ENCODE assay signal across 36 cellular contexts in the genomic region with DNA sequence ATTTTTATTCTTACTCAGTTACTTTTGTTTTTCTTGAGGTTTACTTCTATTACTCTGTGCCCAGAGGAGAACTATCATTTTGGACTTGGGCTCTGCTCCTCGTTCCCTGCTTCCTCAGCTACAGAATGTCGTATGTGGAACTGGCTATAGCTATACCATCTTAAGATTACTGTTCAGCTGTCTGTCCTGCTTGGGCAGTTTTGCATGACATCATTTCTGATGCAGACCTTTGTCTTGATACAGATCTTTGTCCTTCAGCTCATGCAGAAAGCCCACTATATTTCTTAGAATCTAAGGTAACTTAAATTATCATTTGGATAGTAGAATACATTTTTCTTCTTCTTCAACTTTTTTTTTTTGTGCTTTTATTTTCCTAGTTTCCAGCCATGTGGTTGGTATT. TPM values are rescaled to one million over a fixed set of nuclear protein-coding genes. Genes with fewer than 3 reads are reported as not detected.
"Had no signal": no experiment of that assay in that cellular context is flagged by ENCODE, and none has a peak within 500 bp of the region (broad histone marks: within the 10 kb centered on the region; RNA-seq: fewer than 3 reads in every experiment).

No MANE protein-coding gene starts in this region.

- H3K27ac Mint-ChIP-seq: activated B cell treated with CpG ODN at 0.5 μM for 24 hours; activated CD4-positive, alpha-beta memory T cell treated with anti-CD3 and anti-CD28 coated beads for 36 hours; activated CD4-positive, alpha-beta T cell treated with anti-CD3 and anti-CD28 coated beads, Interleukin-2, amount 10 ng/mL, durations not matched to agents 24 days and 14 days; activated CD8-positive, alpha-beta T cell treated with anti-CD3 and anti-CD28 coated beads for 36 hours; activated naive CD4-positive, alpha-beta T cell treated with anti-CD3 and anti-CD28 coated beads, Interleukin-2, amount 10 ng/mL, durations not matched to agents 7 days and 5 days; activated naive CD4-positive, alpha-beta T cell treated with anti-CD3 and anti-CD28 coated beads, Interleukin-2, amount 50 U/mL, for 24 hours; activated naive CD8-positive, alpha-beta T cell; activated naive CD8-positive, alpha-beta T cell treated with anti-CD3 and anti-CD28 coated beads, Interleukin-2, amount 10 ng/mL, durations not matched to agents 7 days and 5 days; activated naive CD8-positive, alpha-beta T cell treated with anti-CD3 and anti-CD28 coated beads, Interleukin-2, amount 50 U/mL, for 24 hours; activated T-cell treated with anti-CD3 and anti-CD28 coated beads, Interleukin-2, amount 50 U/mL, for 72 hours; activated T-helper 1 cell treated with anti-CD3 and anti-CD28 coated beads, Interleukin-12 subunit alpha, Interleukin-12 subunit beta, Interleukin-2, Interleukin-4 antibody, amounts not matched to agents 30 ng/mL and 10 ng/mL and 1 ng/mL, durations not matched to agents 14 hours and 24 hours and 36 hours; activated T-helper 17 cell treated with anti-CD3 and anti-CD28 coated beads, Interleukin-2, amount 50 U/mL, for 72 hours; T-helper 1 cell treated with Interleukin-12 subunit alpha and Interleukin-12 subunit beta and Interleukin-4 antibody, amounts not matched to agents 30 μg/mL and 1 μg/mL, for 36 hours; T-helper 2 cell treated with Interferon-gamma antibody and Interleukin-4, amounts not matched to agents 5 μg/mL and 100 μg/mL, for 36 hours had no signal

- H3K36me3 ChIP-seq: ascending aorta had no signal

- DNase-seq: activated B cell treated with CpG ODN at 0.5 μM for 24 hours; activated CD4-positive, alpha-beta memory T cell treated with anti-CD3 and anti-CD28 coated beads for 36 hours; activated CD4-positive, alpha-beta T cell treated with anti-CD3 and anti-CD28 coated beads for 4 hours; activated CD4-positive, alpha-beta T cell treated with anti-CD3 and anti-CD28 coated beads, Interleukin-2, amount 10 ng/mL, durations not matched to agents 24 days and 14 days; activated CD4-positive, alpha-beta T cell treated with anti-CD3 and anti-CD28 coated beads, Interleukin-2, amount 50 U/mL, for 1 hour; activated CD4-positive, alpha-beta T cell treated with anti-CD3 and anti-CD28 coated beads, Interleukin-2, amount 50 U/mL, for 4 hours; activated CD4-positive, CD25-positive, alpha-beta regulatory T cell treated with anti-CD3 and anti-CD28 coated beads, Interleukin-2, amount 50 U/mL, for 72 hours; activated CD8-positive, alpha-beta memory T cell treated with anti-CD3 and anti-CD28 coated beads, Interleukin-2, amount 50 U/mL, for 4 hours; activated CD8-positive, alpha-beta T cell treated with anti-CD3 and anti-CD28 coated beads for 36 hours; activated effector memory CD4-positive, alpha-beta T cell treated with anti-CD3 and anti-CD28 coated beads, Interleukin-2, amount 50 U/mL, for 16 hours; activated gamma-delta T cell treated with Interleukin-2 at 50 U/mL for 16 hours; activated naive CD4-positive, alpha-beta T cell; activated naive CD4-positive, alpha-beta T cell treated with anti-CD3 and anti-CD28 coated beads, Interleukin-2, amount 10 ng/mL, durations not matched to agents 7 days and 5 days; activated naive CD8-positive, alpha-beta T cell treated with anti-CD3 and anti-CD28 coated beads, Interleukin-2, amount 10 ng/mL, durations not matched to agents 7 days and 5 days; activated naive CD8-positive, alpha-beta T cell treated with anti-CD3 and anti-CD28 coated beads, Interleukin-2, amount 50 U/mL, for 24 hours; activated T-cell treated with anti-CD3 and anti-CD28 coated beads for 4 hours; activated T-cell treated with anti-CD3 and anti-CD28 coated beads, Interleukin-2, amount 50 U/mL, for 1 hour; activated T-cell treated with anti-CD3 and anti-CD28 coated beads, Interleukin-2, amount 50 U/mL, for 4 hours; activated T-cell treated with anti-CD3 and anti-CD28 coated beads, Interleukin-2, amount 50 U/mL, for 72 hours; amygdala; anterior cingulate cortex; cerebellar nuclear complex; T-helper 1 cell; T-helper 2 cell; T-helper 9 cell had no signal

- H3K4me3 ChIP-seq: ascending aorta had no signal

- H3K9me3 ChIP-seq: ascending aorta had no signal

- H3K27me3 ChIP-seq: ascending aorta had no signal

- H3K4me1 Mint-ChIP-seq: activated CD4-positive, alpha-beta T cell treated with anti-CD3 and anti-CD28 coated beads, Interleukin-2, amount 10 ng/mL, durations not matched to agents 24 days and 14 days; activated naive CD4-positive, alpha-beta T cell treated with anti-CD3 and anti-CD28 coated beads, Interleukin-2, amount 10 ng/mL, durations not matched to agents 7 days and 5 days; activated naive CD8-positive, alpha-beta T cell treated with anti-CD3 and anti-CD28 coated beads, Interleukin-2, amount 10 ng/mL, durations not matched to agents 7 days and 5 days; activated T-helper 17 cell treated with anti-CD3 and anti-CD28 coated beads, Interleukin-2, amount 50 U/mL, for 72 hours; brain; central memory CD8-positive, alpha-beta T cell had no signal

- H3K27me3 Mint-ChIP-seq: activated naive CD8-positive, alpha-beta T cell; brain had no signal

- ATAC-seq: activated CD8-positive, alpha-beta T cell treated with anti-CD3 and anti-CD28 coated beads for 36 hours; activated naive CD8-positive, alpha-beta T cell treated with anti-CD3 and anti-CD28 coated beads, Interleukin-2, amount 50 U/mL, for 24 hours; activated T-cell treated with anti-CD3 and anti-CD28 coated beads, Interleukin-2, amount 50 U/mL, for 4 hours; activated T-cell treated with anti-CD3 and anti-CD28 coated beads, Interleukin-2, amount 50 U/mL, for 72 hours; activated T-helper 17 cell treated with anti-CD3 and anti-CD28 coated beads, Interleukin-2, amount 50 U/mL, for 72 hours had no signal

- H3K9me3 Mint-ChIP-seq: activated B cell treated with CpG ODN at 0.5 μM for 24 hours; activated CD4-positive, alpha-beta memory T cell treated with anti-CD3 and anti-CD28 coated beads for 36 hours; activated CD4-positive, alpha-beta T cell treated with anti-CD3 and anti-CD28 coated beads, Interleukin-2, amount 10 ng/mL, durations not matched to agents 24 days and 14 days; activated CD8-positive, alpha-beta T cell treated with anti-CD3 and anti-CD28 coated beads for 36 hours; activated naive CD4-positive, alpha-beta T cell treated with anti-CD3 and anti-CD28 coated beads, Interleukin-2, amount 10 ng/mL, durations not matched to agents 7 days and 5 days; activated naive CD4-positive, alpha-beta T cell treated with anti-CD3 and anti-CD28 coated beads, Interleukin-2, amount 50 U/mL, for 24 hours; activated naive CD8-positive, alpha-beta T cell treated with anti-CD3 and anti-CD28 coated beads, Interleukin-2, amount 10 ng/mL, durations not matched to agents 7 days and 5 days; activated naive CD8-positive, alpha-beta T cell treated with anti-CD3 and anti-CD28 coated beads, Interleukin-2, amount 50 U/mL, for 24 hours; activated T-cell treated with anti-CD3 and anti-CD28 coated beads, Interleukin-2, amount 50 U/mL, for 4 hours; activated T-cell treated with anti-CD3 and anti-CD28 coated beads, Interleukin-2, amount 50 U/mL, for 72 hours; activated T-helper 1 cell treated with anti-CD3 and anti-CD28 coated beads, Interleukin-12 subunit alpha, Interleukin-12 subunit beta, Interleukin-2, Interleukin-4 antibody, amounts not matched to agents 30 ng/mL and 10 ng/mL and 1 ng/mL, durations not matched to agents 14 hours and 24 hours and 36 hours; activated T-helper 17 cell treated with anti-CD3 and anti-CD28 coated beads, Interleukin-2, amount 50 U/mL, for 72 hours; central memory CD8-positive, alpha-beta T cell; T-helper 1 cell treated with Interleukin-12 subunit alpha and Interleukin-12 subunit beta and Interleukin-4 antibody, amounts not matched to agents 30 μg/mL and 1 μg/mL, for 36 hours; T-helper 2 cell treated with Interferon-gamma antibody and Interleukin-4, amounts not matched to agents 5 μg/mL and 100 μg/mL, for 36 hours had no signal

- H3K4me3 Mint-ChIP-seq: activated B cell treated with CpG ODN at 0.5 μM for 24 hours; activated CD4-positive, alpha-beta memory T cell treated with anti-CD3 and anti-CD28 coated beads for 36 hours; activated CD4-positive, alpha-beta T cell treated with anti-CD3 and anti-CD28 coated beads, Interleukin-2, amount 10 ng/mL, durations not matched to agents 24 days and 14 days; activated CD8-positive, alpha-beta T cell treated with anti-CD3 and anti-CD28 coated beads for 36 hours; activated naive CD4-positive, alpha-beta T cell treated with anti-CD3 and anti-CD28 coated beads, Interleukin-2, amount 10 ng/mL, durations not matched to agents 7 days and 5 days; activated naive CD4-positive, alpha-beta T cell treated with anti-CD3 and anti-CD28 coated beads, Interleukin-2, amount 50 U/mL, for 24 hours; activated naive CD8-positive, alpha-beta T cell; activated naive CD8-positive, alpha-beta T cell treated with anti-CD3 and anti-CD28 coated beads, Interleukin-2, amount 10 ng/mL, durations not matched to agents 7 days and 5 days; activated naive CD8-positive, alpha-beta T cell treated with anti-CD3 and anti-CD28 coated beads, Interleukin-2, amount 50 U/mL, for 24 hours; activated T-cell treated with anti-CD3 and anti-CD28 coated beads, Interleukin-2, amount 50 U/mL, for 4 hours; activated T-cell treated with anti-CD3 and anti-CD28 coated beads, Interleukin-2, amount 50 U/mL, for 72 hours; activated T-helper 1 cell treated with anti-CD3 and anti-CD28 coated beads, Interleukin-12 subunit alpha, Interleukin-12 subunit beta, Interleukin-2, Interleukin-4 antibody, amounts not matched to agents 30 ng/mL and 10 ng/mL and 1 ng/mL, durations not matched to agents 14 hours and 24 hours and 36 hours; activated T-helper 17 cell treated with anti-CD3 and anti-CD28 coated beads, Interleukin-2, amount 50 U/mL, for 72 hours; brain; central memory CD8-positive, alpha-beta T cell; T-helper 1 cell treated with Interleukin-12 subunit alpha and Interleukin-12 subunit beta and Interleukin-4 antibody, amounts not matched to agents 30 μg/mL and 1 μg/mL, for 36 hours; T-helper 2 cell treated with Interferon-gamma antibody and Interleukin-4, amounts not matched to agents 5 μg/mL and 100 μg/mL, for 36 hours had no signal

- H3K36me3 Mint-ChIP-seq: activated CD4-positive, alpha-beta memory T cell treated with anti-CD3 and anti-CD28 coated beads for 36 hours; activated naive CD4-positive, alpha-beta T cell treated with anti-CD3 and anti-CD28 coated beads, Interleukin-2, amount 10 ng/mL, durations not matched to agents 7 days and 5 days; activated naive CD8-positive, alpha-beta T cell; activated naive CD8-positive, alpha-beta T cell treated with anti-CD3 and anti-CD28 coated beads, Interleukin-2, amount 10 ng/mL, durations not matched to agents 7 days and 5 days; brain had no signal

- H3K4me1 ChIP-seq: ascending aorta had no signal

- H3K27ac ChIP-seq: ascending aorta, VCaP had no signal

RNA-seq across cellular contexts. Expression of gene C1GALT1C1L, which starts 13.8 kb away (rescaled TPM):
- total RNA-seq: activated B cell treated with CpG ODN at 0.5 μM for 24 hours; activated CD4-positive, alpha-beta memory T cell treated with anti-CD3 and anti-CD28 coated beads for 36 hours; activated CD4-positive, alpha-beta T cell treated with anti-CD3 and anti-CD28 coated beads, Interleukin-2, amount 10 ng/mL, durations not matched to agents 24 days and 14 days; activated naive CD8-positive, alpha-beta T cell treated with anti-CD3 and anti-CD28 coated beads, Interleukin-2, amount 10 ng/mL, durations not matched to agents 7 days and 5 days; activated T-helper 1 cell treated with anti-CD3 and anti-CD28 coated beads, Interleukin-12 subunit alpha, Interleukin-12 subunit beta, Interleukin-2, Interleukin-4 antibody, amounts not matched to agents 30 ng/mL and 10 ng/mL and 1 ng/mL, durations not matched to agents 14 hours and 24 hours and 36 hours; activated T-helper 17 cell treated with anti-CD3 and anti-CD28 coated beads, Interleukin-2, amount 50 U/mL, for 72 hours; ascending aorta; chondrocyte had no signal
